Comparison of ENCODE assay signal across 9 cellular contexts in the genomic region with DNA sequence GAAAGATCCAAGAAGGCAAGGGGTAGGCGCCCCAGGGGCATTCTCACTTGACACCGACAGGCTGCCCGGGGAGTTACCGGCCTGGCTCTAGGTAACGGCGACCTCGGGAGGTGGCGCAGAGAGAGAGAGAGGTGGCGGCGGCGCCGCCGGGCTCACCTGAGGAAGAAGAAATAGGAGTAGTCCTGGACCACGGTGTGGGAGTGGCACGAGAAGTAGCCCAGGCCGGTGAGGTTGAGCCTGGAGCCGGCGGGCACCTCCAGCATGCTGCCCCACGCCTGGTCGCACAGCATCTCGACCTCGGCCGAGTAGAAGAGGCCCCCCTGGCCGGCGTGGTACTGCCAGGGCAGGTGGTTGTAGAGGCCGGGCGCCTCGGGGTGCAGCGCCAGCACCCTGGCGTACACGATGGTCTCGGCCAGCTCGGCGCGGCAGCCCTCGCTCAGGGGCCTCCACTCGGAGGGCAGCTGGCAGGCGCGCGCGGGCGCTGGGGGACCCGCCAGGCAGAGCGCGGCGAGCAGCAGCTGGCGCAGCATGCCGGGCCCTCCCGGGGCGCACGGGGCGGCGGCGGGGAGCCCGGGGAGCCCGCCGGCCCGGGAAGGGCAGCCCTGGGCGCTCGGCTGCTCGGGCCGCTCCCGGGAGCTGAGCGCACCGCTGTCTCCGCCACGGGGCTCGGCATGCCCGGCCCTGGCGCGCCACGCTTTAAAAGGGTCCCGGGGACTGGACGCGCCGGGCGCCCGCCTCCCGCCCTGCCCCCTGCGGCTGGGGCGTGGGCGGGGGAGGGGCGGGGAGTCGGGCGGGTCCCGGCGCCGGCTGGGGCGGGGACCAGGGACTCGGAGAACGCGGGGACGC. TPM values are rescaled to one million over a fixed set of nuclear protein-coding genes. Genes with fewer than 3 reads are reported as not detected.
DNase-seq lines count a peak whose midpoint lies in the region; ATAC-seq and TF ChIP-seq lines count a peak whose summit lies in the region.
"Had no signal": no experiment of that assay in that cellular context is flagged by ENCODE, and none has a peak within 500 bp of the region (broad histone marks: within the 10 kb centered on the region; RNA-seq: fewer than 3 reads in every experiment).

TSS of gene CCDC3 (minus strand) at position 673 of the 846 bp plus-strand sequence. CDS start at position 530, 143 bp downstream.

- intact Hi-C loops in spleen (cut with DNase I; ENCODE audit: low total_unique reads) = no loop called here

- H3K4me3 ChIP-seq in iPS-18a (ENCODE audit: low read length) = peak within 1 kb of the TSS; percentile 61
- peak within 1 kb of the TSS; percentile 20 to 68 (median 39) for H3K4me3 ChIP-seq in spleen
- H3K4me3 ChIP-seq in CD8-positive, alpha-beta memory T cell (ENCODE audit: low read length) = no peak within 1 kb of the TSS

- CTCF ChIA-PET in CD8-positive, alpha-beta memory T cell (lab: Charles Lee) = no interaction called here

- no peak within 1 kb of the TSS for H3K27ac Mint-ChIP-seq in activated naive CD4-positive, alpha-beta T cell treated with anti-CD3 and anti-CD28 coated beads, Interleukin-2, amount 50 U/mL, for 24 hours
- no peak within 1 kb of the TSS for H3K27ac Mint-ChIP-seq in activated T-helper 17 cell treated with anti-CD3 and anti-CD28 coated beads, Interleukin-2, amount 50 U/mL, for 72 hours
- no peak within 1 kb of the TSS for H3K27ac Mint-ChIP-seq in CD8-positive, alpha-beta memory T cell

- no peaks in the 10 kb centered on the region for H3K9me3 Mint-ChIP-seq in activated naive CD4-positive, alpha-beta T cell treated with anti-CD3 and anti-CD28 coated beads, Interleukin-2, amount 50 U/mL, for 24 hours
- H3K9me3 Mint-ChIP-seq in activated T-helper 17 cell treated with anti-CD3 and anti-CD28 coated beads, Interleukin-2, amount 50 U/mL, for 72 hours = peaks cover 4% of the 10 kb centered on the region
- H3K9me3 Mint-ChIP-seq in CD8-positive, alpha-beta memory T cell = no peaks in the 10 kb centered on the region

- H3K27me3 ChIP-seq in iPS-18a (ENCODE audit: control insufficient read depth, insufficient read depth, low read length) (peaks cover 43% of the 10 kb centered on the region), spleen (replicated peaks in 1 of 7) (peaks cover 0 to 35% (median 9%) of the 10 kb centered on the region in 7 donors)
- peaks cover 4% of the 10 kb centered on the region for H3K27me3 ChIP-seq in CD8-positive, alpha-beta memory T cell (ENCODE audit: insufficient read depth, low read length, poor library complexity, severe bottlenecking)

- POLR2A ChIA-PET in CD8-positive, alpha-beta memory T cell (lab: Charles Lee) = no interaction called here

- no peak for DNase-seq in activated naive CD4-positive, alpha-beta T cell (lab: John Stamatoyannopoulos, UW)
- DNase-seq in spleen (no peak), NCI-H128 (lab: John Stamatoyannopoulos, UW; ENCODE audit: unreplicated experiment) (no peak)
- DNase-seq in CD8-positive, alpha-beta memory T cell = no peak

- no peak for ATAC-seq in activated T-helper 17 cell treated with anti-CD3 and anti-CD28 coated beads, Interleukin-2, amount 50 U/mL, for 72 hours (replicated peaks)
- ATAC-seq in GM18909 (IDR thresholded peaks at IDR 0.05; ENCODE audit: poor library complexity, unreplicated experiment) = no peak

- no peak within 1 kb of the TSS for H3K27ac ChIP-seq in iPS-18a (ENCODE audit: low read length)
- H3K27ac ChIP-seq in spleen = peak within 1 kb of the TSS in 3 of 8 donors; percentile 29 to 47 (median 31)
- H3K27ac ChIP-seq in CD8-positive, alpha-beta memory T cell (ENCODE audit: low read depth, low read length) = no peak within 1 kb of the TSS
- H3K27ac ChIP-seq: VCaP had no signal

- H3K9me3 ChIP-seq in iPS-18a (ENCODE audit: control insufficient read depth, low read depth, low read length) = no peaks in the 10 kb centered on the region
- no peaks in the 10 kb centered on the region for H3K9me3 ChIP-seq in spleen
- no peaks in the 10 kb centered on the region for H3K9me3 ChIP-seq in CD8-positive, alpha-beta memory T cell (ENCODE audit: low read length)

- H3K4me1 Mint-ChIP-seq in activated naive CD4-positive, alpha-beta T cell treated with anti-CD3 and anti-CD28 coated beads, Interleukin-2, amount 50 U/mL, for 24 hours = no peaks in the 10 kb centered on the region
- no peaks in the 10 kb centered on the region for H3K4me1 Mint-ChIP-seq in activated T-helper 17 cell treated with anti-CD3 and anti-CD28 coated beads, Interleukin-2, amount 50 U/mL, for 72 hours
- peaks cover 3 to 12% (median 10%) of the 10 kb centered on the region in 3 donors for H3K4me1 Mint-ChIP-seq in CD8-positive, alpha-beta memory T cell

- H3K27me3 Mint-ChIP-seq in activated naive CD4-positive, alpha-beta T cell treated with anti-CD3 and anti-CD28 coated beads, Interleukin-2, amount 50 U/mL, for 24 hours = peaks cover 39% of the 10 kb centered on the region
- peaks cover 60% of the 10 kb centered on the region for H3K27me3 Mint-ChIP-seq in activated T-helper 17 cell treated with anti-CD3 and anti-CD28 coated beads, Interleukin-2, amount 50 U/mL, for 72 hours
- peaks cover 28 to 75% of the 10 kb centered on the region in 2 donors for H3K27me3 Mint-ChIP-seq in CD8-positive, alpha-beta memory T cell

- no peaks in the 10 kb centered on the region for H3K36me3 Mint-ChIP-seq in activated naive CD4-positive, alpha-beta T cell treated with anti-CD3 and anti-CD28 coated beads, Interleukin-2, amount 50 U/mL, for 24 hours
- H3K36me3 Mint-ChIP-seq in activated T-helper 17 cell treated with anti-CD3 and anti-CD28 coated beads, Interleukin-2, amount 50 U/mL, for 72 hours (ENCODE audit: low read depth) = no peaks in the 10 kb centered on the region
- no peaks in the 10 kb centered on the region for H3K36me3 Mint-ChIP-seq in CD8-positive, alpha-beta memory T cell

- H3K36me3 ChIP-seq in iPS-18a (ENCODE audit: control insufficient read depth, low read depth, low read length) (no peaks in the 10 kb centered on the region), spleen (no peaks in the 10 kb centered on the region)
- H3K36me3 ChIP-seq in CD8-positive, alpha-beta memory T cell (ENCODE audit: insufficient read depth, low read length) = no peaks in the 10 kb centered on the region

- no peak for TF ChIP-seq CTCF in spleen (IDR thresholded peaks at IDR 0.05 in 8 of 11, conservative IDR thresholded peaks at IDR 0.05 in 3 of 11)

- H3K9ac ChIP-seq in iPS-18a (ENCODE audit: low read length) = no peak within 1 kb of the TSS

- no peak for TF ChIP-seq POLR2A in spleen (IDR thresholded peaks at IDR 0.05)

- WGBS in spleen, 5 donors = 4 to 11% (median 6%) methylated on average over 36 to 93 of the region's 93 CpGs

- peak within 1 kb of the TSS; percentile 16 for H3K4me3 Mint-ChIP-seq in activated naive CD4-positive, alpha-beta T cell treated with anti-CD3 and anti-CD28 coated beads, Interleukin-2, amount 50 U/mL, for 24 hours
- H3K4me3 Mint-ChIP-seq in activated T-helper 17 cell treated with anti-CD3 and anti-CD28 coated beads, Interleukin-2, amount 50 U/mL, for 72 hours = peak within 1 kb of the TSS; percentile 52
- peak within 1 kb of the TSS in 3 of 7 donors; percentile 6 to 51 (median 40) for H3K4me3 Mint-ChIP-seq in CD8-positive, alpha-beta memory T cell

- peaks cover 3% of the 10 kb centered on the region for H3K4me1 ChIP-seq in iPS-18a (ENCODE audit: control insufficient read depth, low read depth, low read length)
- peaks cover 0 to 16% (median 9%) of the 10 kb centered on the region in 6 donors for H3K4me1 ChIP-seq in spleen
- no peaks in the 10 kb centered on the region for H3K4me1 ChIP-seq in CD8-positive, alpha-beta memory T cell (ENCODE audit: insufficient read depth, low read length)

RNA-seq across cellular contexts. Expression of gene CCDC3, which starts in this region (rescaled TPM):
- 1 to 10 TPM in 1 of 2 donors, under 1 TPM in 1; 0.26 to 2.5 TPM for total RNA-seq in activated T-helper 17 cell treated with anti-CD3 and anti-CD28 coated beads, Interleukin-2, amount 50 U/mL, for 72 hours
- 10 to 100 TPM; 11.0 to 36.9 (median 29.4) TPM for total RNA-seq in spleen
- polyA plus RNA-seq in spleen = 1 to 10 TPM; 4.7 to 7.9 (median 5.3) TPM
- not detected for total RNA-seq in CD8-positive, alpha-beta memory T cell
- not detected for polyA plus RNA-seq in CD8-positive, alpha-beta memory T cell
